In the genomic region with DNA sequence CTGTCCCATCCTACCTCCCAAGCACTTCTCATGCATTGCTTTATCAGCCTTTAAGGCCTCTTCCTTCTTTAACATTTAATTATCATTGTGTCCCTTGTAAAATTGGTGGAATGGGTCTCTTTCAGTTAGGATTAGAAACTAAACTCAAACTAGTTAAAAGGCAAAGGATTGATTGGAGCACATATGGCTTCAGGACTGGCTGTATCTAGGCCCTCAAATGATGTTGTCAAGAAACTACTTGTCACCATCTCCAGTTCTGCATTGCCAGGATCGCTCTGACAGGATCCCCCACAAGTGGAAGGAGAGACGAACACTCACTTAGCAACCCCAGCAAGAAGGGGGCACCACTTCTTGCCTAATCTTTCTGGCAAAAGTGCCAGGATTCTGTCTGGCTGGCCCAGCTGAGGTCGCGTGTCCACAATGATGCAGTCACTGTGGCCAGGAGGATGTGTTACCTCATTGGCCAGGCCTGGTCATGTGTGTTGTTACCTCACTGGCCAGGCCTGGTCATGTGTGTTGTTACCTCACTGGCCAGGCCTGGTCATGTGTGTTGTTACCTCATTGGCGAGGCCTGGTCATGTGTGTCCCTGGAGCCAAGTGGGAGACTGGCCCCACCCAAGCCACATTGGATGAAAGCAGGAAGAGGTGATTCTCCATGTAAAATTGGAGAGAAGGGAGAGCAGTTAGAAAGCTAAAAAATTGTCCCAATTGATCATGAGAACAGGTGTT, we compare ENCODE assay signal across 18 cellular contexts. TPM values are rescaled to one million over a fixed set of nuclear protein-coding genes. Genes with fewer than 3 reads are reported as not detected.
A peak's percentile ranks its signal among the peaks of the same experiment; 100 is the strongest.
DNase-seq lines count a peak whose midpoint lies in the region; ATAC-seq, FAIRE-seq and TF ChIP-seq lines count a peak whose summit lies in the region.
"Had no signal": no experiment of that assay in that cellular context is flagged by ENCODE, and none has a peak within 500 bp of the region (broad histone marks: within the 10 kb centered on the region; RNA-seq: fewer than 3 reads in every experiment).

No MANE protein-coding gene starts in this region.

- CTCF ChIA-PET in HepG2 (lab: Yijun Ruan, JAX; ENCODE audit: low intra/inter-chr PET ratio, low total read pairs), result no interaction called here
- CTCF ChIA-PET in GM12878 (lab: Yijun Ruan, JAX), result interaction anchor here (0.8 kb wide), 1 partner anchor 193 kb away, joined by 3 read pairs; no protein-coding TSS in a partner anchor

- H3K4me1 ChIP-seq in HepG2 (ENCODE audit: insufficient read depth, low read length), result peaks cover 42% of the 10 kb centered on the region
- peaks cover 0 to under 1% (median 0%) of the 10 kb centered on the region in 4 donors for H3K4me1 ChIP-seq in right lobe of liver
- no peaks in the 10 kb centered on the region for H3K4me1 ChIP-seq in GM12878 (ENCODE audit: control insufficient read depth, insufficient read depth, low read length)
- no peaks in the 10 kb centered on the region for H3K4me1 ChIP-seq in foreskin keratinocyte

- TF ChIP-seq EP300 in HepG2 (IDR thresholded peaks at IDR 0.05; ENCODE audit: low read depth in 2 of 2, low read length in 2 of 2), result no peak
- TF ChIP-seq EP300 in HepG2 (CRISPR knock-in tag; IDR thresholded peaks at IDR 0.05; ENCODE audit: borderline replicate concordance), result no peak
- TF ChIP-seq EP300 in GM12878 (IDR thresholded peaks at IDR 0.05; ENCODE audit: borderline replicate concordance in 1 of 2, control insufficient read depth in 1 of 2, low read depth in 2 of 2, low read length in 2 of 2), result no peak

- H3K4me2 ChIP-seq in HepG2 (ENCODE audit: low read depth, low read length) (no peak overlapping the region), GM12878 (ENCODE audit: control insufficient read depth, insufficient read depth) (no peak overlapping the region)
- H3K4me2 ChIP-seq: KMS-11 had no signal

- RAD21 ChIA-PET in GM12878 (lab: Charles Lee; ENCODE audit: unreplicated experiment), result no interaction called here

- DNase-seq in HepG2 (ENCODE audit: low spot score) (no peak), right lobe of liver (no peak), GM12878 (ENCODE audit: low read depth, low spot score) (no peak), foreskin keratinocyte (no peak), GOT3 (lab: John Stamatoyannopoulos, UW) (no peak), DMS53 (lab: John Stamatoyannopoulos, UW) (no peak)
- DNase-seq: AML-193; C1 segment of cervical spinal cord; CD4-positive, alpha-beta T cell; GF-D8; H7; IMR-90 had no signal

- H2AFZ ChIP-seq in HepG2 (ENCODE audit: low read length) (no peak overlapping the region), GM12878 (ENCODE audit: control insufficient read depth, low read depth, low read length) (no peak overlapping the region)

- BruUV-seq in HepG2 (replicated peaks; lab: Mats Ljungman, UMichigan), result no TSS peak
- BruUV-seq in GM12878 (replicated peaks; lab: Mats Ljungman, UMichigan), result no TSS peak

- TF ChIP-seq CTCF in HepG2 (CRISPR knock-in tag; IDR thresholded peaks at IDR 0.05) (no peak), right lobe of liver (IDR thresholded peaks at IDR 0.05) (no peak), GM12878 (IDR thresholded peaks at IDR 0.05 in 2 of 3, conservative IDR thresholded peaks at IDR 0.05 in 1 of 3; ENCODE audit: control insufficient read depth in 2 of 3, extremely low read depth in 1 of 3, insufficient read depth in 1 of 3, low read depth in 3 of 3, low read length in 3 of 3) (no peak), foreskin keratinocyte (conservative IDR thresholded peaks at IDR 0.05) (no peak)

- H3K27ac ChIP-seq in HepG2 (ENCODE audit: extremely low read length, insufficient read depth, low read length) (no peak overlapping the region), right lobe of liver (no peak overlapping the region), GM12878 (ENCODE audit: control insufficient read depth, insufficient read depth) (no peak overlapping the region), foreskin keratinocyte (no peak overlapping the region)
- H3K27ac ChIP-seq: 22Rv1, HL-60, KMS-11 had no signal

- FAIRE-seq in HepG2 (lab: Jason Lieb, UNC) (no peak), GM12878 (lab: Jason Lieb, UNC) (peak; percentile 47)
- FAIRE-seq: D721Med had no signal

- H3K79me2 ChIP-seq in HepG2 (ENCODE audit: insufficient read depth, low read length) (no peaks in the 10 kb centered on the region), GM12878 (ENCODE audit: control insufficient read depth, insufficient read depth, low read length) (no peaks in the 10 kb centered on the region)

- H4K20me1 ChIP-seq in HepG2 (ENCODE audit: insufficient read depth, low read length), result no peaks in the 10 kb centered on the region
- H4K20me1 ChIP-seq in GM12878 (ENCODE audit: control insufficient read depth, insufficient read depth), result no peaks in the 10 kb centered on the region

- WGBS in HepG2 (ENCODE audit: low lambda C conversion rate), result 79% methylated on average over 5 of the region's 5 CpGs
- 83% methylated on average over 2 of the region's 5 CpGs for WGBS in right lobe of liver (ENCODE audit: insufficient coverage, low coverage, low lambda C conversion rate, missing lambda C conversion rate)
- 77% methylated on average over 5 of the region's 5 CpGs for WGBS in GM12878 (ENCODE audit: insufficient coverage, insufficient replicate concordance, low lambda C conversion rate, missing lambda C conversion rate)

- no peaks in the 10 kb centered on the region for H3K36me3 ChIP-seq in HepG2 (replicated peaks in 1 of 2; ENCODE audit: control insufficient read depth in 1 of 2, insufficient read depth in 2 of 2, low read length in 2 of 2)
- H3K36me3 ChIP-seq in right lobe of liver, result no peaks in the 10 kb centered on the region
- H3K36me3 ChIP-seq in GM12878 (ENCODE audit: control insufficient read depth in 2 of 2, insufficient read depth in 2 of 2, low read length in 1 of 2), result no peaks in the 10 kb centered on the region

- H3K27me3 ChIP-seq in HepG2 (ENCODE audit: control insufficient read depth in 1 of 2, insufficient read depth in 2 of 2, low read length in 2 of 2) (peaks cover 11 to 62% of the 10 kb centered on the region in 2 experiments), right lobe of liver (no peaks in the 10 kb centered on the region), GM12878 (replicated peaks in 1 of 2; ENCODE audit: control insufficient read depth in 2 of 2, insufficient read depth in 2 of 2, low read length in 1 of 2) (no peaks in the 10 kb centered on the region; a peak in 1 of 4 replicates), foreskin keratinocyte (no peaks in the 10 kb centered on the region)

- H3K9ac ChIP-seq in HepG2 (ENCODE audit: insufficient read depth, low read depth, low read length) (no peak overlapping the region), GM12878 (ENCODE audit: control insufficient read depth, insufficient read depth, low read length) (no peak overlapping the region)
- H3K9ac ChIP-seq: KMS-11 had no signal

- SMC1A ChIA-PET in GM12878 (lab: Charles Lee; ENCODE audit: uncharacterized antibody, unreplicated experiment), result no interaction called here

- intact Hi-C loops in HepG2 (cut with micrococcal nuclease; ENCODE audit: unreplicated experiment) (no loop called here), right lobe of liver (cut with DNase I) (no loop called here), GM12878 (cut with micrococcal nuclease; ENCODE audit: unreplicated experiment) (no loop called here)

- TF ChIP-seq POLR2A in HepG2 (IDR thresholded peaks at IDR 0.05; ENCODE audit: insufficient read depth in 1 of 2, low read depth in 2 of 2, low read length in 2 of 2), result no peak
- no peak for TF ChIP-seq POLR2A in right lobe of liver (IDR thresholded peaks at IDR 0.05)
- no peak for TF ChIP-seq POLR2A in GM12878 (IDR thresholded peaks at IDR 0.05; ENCODE audit: low read depth, low read length)

- TF ChIP-seq RAD21 in HepG2 (CRISPR knock-in tag; IDR thresholded peaks at IDR 0.05) (no peak), GM12878 (IDR thresholded peaks at IDR 0.05; ENCODE audit: insufficient read depth, low read depth, low read length) (no peak)

- no peak for ATAC-seq in HepG2
- ATAC-seq in right lobe of liver, result no peak
- no peak for ATAC-seq in GM12878
- peak; percentile 46 for ATAC-seq in foreskin keratinocyte
- ATAC-seq in HG02884 (IDR thresholded peaks at IDR 0.05; ENCODE audit: unreplicated experiment), result no peak
- no peak for ATAC-seq in HG02678 (IDR thresholded peaks at IDR 0.05; ENCODE audit: unreplicated experiment)

- no peaks in the 10 kb centered on the region for H3K9me3 ChIP-seq in HepG2 (ENCODE audit: low read length)
- no peaks in the 10 kb centered on the region for H3K9me3 ChIP-seq in right lobe of liver
- H3K9me3 ChIP-seq in GM12878 (replicated peaks; ENCODE audit: control insufficient read depth, insufficient read depth, low read length), result no peaks in the 10 kb centered on the region

- in situ Hi-C loops in HepG2 (cut with HindIII; ENCODE audit: extremely low pct_ligation_motif_present, low pct_unique_long_range_greater_than_20kb), result no loop called here
- in situ Hi-C loops in GM12878 (cut with MboI), result no loop called here

- POLR2A ChIA-PET in HepG2 (lab: Yijun Ruan, JAX) (interaction anchor here (1.1 to 2.5 kb wide), 2 partner anchors 22 kb away, joined by 4 to 11 read pairs; partner anchors contain the start of gene RRBP1), GM12878 (lab: Charles Lee) (no interaction called here)

- H3K4me3 ChIP-seq in HepG2 (replicated peaks in 1 of 3; ENCODE audit: insufficient read depth in 1 of 3, low read depth in 2 of 3, low read length in 3 of 3), result no peak overlapping the region
- no peak overlapping the region for H3K4me3 ChIP-seq in right lobe of liver
- H3K4me3 ChIP-seq in GM12878, result no peak overlapping the region

RNA-seq across cellular contexts. Expression of gene BANF2, which starts 5.0 kb away (rescaled TPM):
- 0.35 TPM in 1 of 2 replicates, not detected in the other for total RNA-seq in HepG2 (2016; rRNA removed; fragmentation: Illumina TruSeq; extraction: Trizol)
- 0.53 TPM in 1 of 2 replicates, not detected in the other for total RNA-seq in HepG2 (2016; cell fraction: cytosol; rRNA removed; fragmentation: Illumina TruSeq; extraction: Trizol; ENCODE audit: low read depth)
- total RNA-seq in HepG2 (2016; cell fraction: insoluble cytoplasmic fraction; rRNA removed; fragmentation: Illumina TruSeq; extraction: Trizol), result not detected in 2 replicates
- total RNA-seq in HepG2 (2016; cell fraction: membrane; rRNA removed; fragmentation: Illumina TruSeq; extraction: Trizol), result not detected in 2 replicates
- total RNA-seq in HepG2 (2016; cell fraction: nucleus; rRNA removed; fragmentation: Illumina TruSeq; extraction: Trizol), result not detected in 2 replicates
- polyA plus RNA-seq in HepG2 (2011; rRNA removed), result not detected in 2 replicates
- not detected in 2 replicates for polyA plus RNA-seq in HepG2 (2011; cell fraction: cytosol; rRNA removed)
- polyA plus RNA-seq in HepG2 (2011; cell fraction: nucleus; rRNA removed), result not detected in 2 replicates
- polyA plus RNA-seq in HepG2 (2012), result not detected in 2 replicates
- not detected in 2 replicates for polyA plus RNA-seq in HepG2 (2016; cell fraction: cytosol; fragmentation: Illumina TruSeq; extraction: Trizol; ENCODE audit: low read depth)
- not detected in 2 replicates for polyA plus RNA-seq in HepG2 (2016; cell fraction: insoluble cytoplasmic fraction; fragmentation: Illumina TruSeq; extraction: Trizol; ENCODE audit: low read depth)
- polyA plus RNA-seq in HepG2 (2016; cell fraction: membrane; fragmentation: Illumina TruSeq; extraction: Trizol; ENCODE audit: low read depth), result not detected in 2 replicates
- not detected in 2 replicates for polyA plus RNA-seq in HepG2 (2016; cell fraction: nucleus; fragmentation: Illumina TruSeq; extraction: Trizol; ENCODE audit: insufficient read depth, low read depth)
- not detected in 2 replicates for polyA minus RNA-seq in HepG2 (2011; rRNA and poly(A)+ RNA removed; ENCODE audit: low replicate concordance)
- polyA minus RNA-seq in HepG2 (2011; cell fraction: cytosol; rRNA and poly(A)+ RNA removed), result not detected in 2 replicates
- not detected in 2 replicates for polyA minus RNA-seq in HepG2 (2011; cell fraction: nucleus; rRNA and poly(A)+ RNA removed)
- not detected for total RNA-seq in right lobe of liver
- not detected in 2 replicates for total RNA-seq in GM12878 (2013; cell fraction: nucleolus; rRNA removed)
- total RNA-seq in GM12878 (2014; rRNA removed), result not detected in 2 replicates
- not detected in 2 replicates for total RNA-seq in GM12878 (2014; rRNA removed; fragmentation: Illumina TruSeq; extraction: Trizol)
- total RNA-seq in GM12878 (2021), result not detected in 2 replicates
- not detected for polyA plus RNA-seq in GM12878 (2011; ENCODE audit: low read depth)
- polyA plus RNA-seq in GM12878 (2011; rRNA removed), result not detected in 2 replicates
- polyA plus RNA-seq in GM12878 (2011; cell fraction: cytosol; rRNA removed), result not detected in 2 replicates
- polyA plus RNA-seq in GM12878 (2011; cell fraction: nucleus; rRNA removed), result not detected in 2 replicates
- polyA plus RNA-seq in GM12878 (2012), result not detected in 2 replicates
- not detected in 2 replicates for polyA plus RNA-seq in GM12878 (2014; fragmentation: Illumina TruSeq; extraction: Trizol)
- polyA plus RNA-seq in GM12878 (2014; fragmentation: Nextera tagmentation; extraction: Ambion mirVana), result not detected
- not detected in 2 replicates for polyA plus RNA-seq in GM12878 (2014; rRNA removed)
- not detected for polyA plus RNA-seq in GM12878 (2016; fragmentation: Nextera tagmentation; extraction: Ambion mirVana)
- polyA minus RNA-seq in GM12878 (2011; rRNA and poly(A)+ RNA removed), result not detected in 2 replicates
- not detected in 2 replicates for polyA minus RNA-seq in GM12878 (2011; cell fraction: cytosol; rRNA and poly(A)+ RNA removed)
- polyA minus RNA-seq in GM12878 (2011; cell fraction: nucleus; rRNA and poly(A)+ RNA removed), result not detected in 2 replicates
- not detected in 2 replicates for total RNA-seq in foreskin keratinocyte
- polyA plus RNA-seq in foreskin keratinocyte, result not detected in 2 replicates
- total RNA-seq: CD4-positive, alpha-beta T cell; H7; IMR-90 had no signal
- polyA plus RNA-seq: IMR-90 had no signal

RNA-seq across cellular contexts. Expression of gene RRBP1, which starts 22.7 kb away (rescaled TPM):
- total RNA-seq in HepG2 (2016; rRNA removed; fragmentation: Illumina TruSeq; extraction: Trizol) (97.1 and 222 TPM in 2 replicates), right lobe of liver (100 to 1,000 TPM; 121 to 274 (median 193) TPM), GM12878 (2014; rRNA removed) (24.4 and 25.4 TPM in 2 replicates), GM12878 (2014; rRNA removed; fragmentation: Illumina TruSeq; extraction: Trizol) (22.8 and 26.4 TPM in 2 replicates), GM12878 (2021) (50.0 and 57.4 TPM in 2 replicates), foreskin keratinocyte (107 and 109 TPM in 2 replicates)
- 35.1 and 38.1 TPM in 2 replicates for total RNA-seq in HepG2 (2016; cell fraction: cytosol; rRNA removed; fragmentation: Illumina TruSeq; extraction: Trizol; ENCODE audit: low read depth)
- 75.4 and 223 TPM in 2 replicates for total RNA-seq in HepG2 (2016; cell fraction: insoluble cytoplasmic fraction; rRNA removed; fragmentation: Illumina TruSeq; extraction: Trizol)
- 33.7 and 37.4 TPM in 2 replicates for total RNA-seq in HepG2 (2016; cell fraction: membrane; rRNA removed; fragmentation: Illumina TruSeq; extraction: Trizol)
- total RNA-seq in HepG2 (2016; cell fraction: nucleus; rRNA removed; fragmentation: Illumina TruSeq; extraction: Trizol), result 254 and 316 TPM in 2 replicates
- polyA plus RNA-seq in HepG2 (2011; rRNA removed) (150 and 195 TPM in 2 replicates), GM12878 (2011; rRNA removed) (8.9 and 12.9 TPM in 2 replicates), GM12878 (2014; fragmentation: Illumina TruSeq; extraction: Trizol) (20.4 and 28.3 TPM in 2 replicates), GM12878 (2014; fragmentation: Nextera tagmentation; extraction: Ambion mirVana) (1 to 10 TPM; 1.2 to 2.4 TPM), GM12878 (2014; rRNA removed) (24.6 and 24.8 TPM in 2 replicates), GM12878 (2016; fragmentation: Nextera tagmentation; extraction: Ambion mirVana) (10 to 100 TPM; 20.0 to 24.5 TPM), foreskin keratinocyte (51.9 and 56.6 TPM in 2 replicates)
- polyA plus RNA-seq in HepG2 (2011; cell fraction: cytosol; rRNA removed), result 97.1 and 99.8 TPM in 2 replicates
- 402 and 429 TPM in 2 replicates for polyA plus RNA-seq in HepG2 (2011; cell fraction: nucleus; rRNA removed)
- polyA plus RNA-seq in HepG2 (2012), result 190 and 218 TPM in 2 replicates
- 14.1 and 14.3 TPM in 2 replicates for polyA plus RNA-seq in HepG2 (2016; cell fraction: cytosol; fragmentation: Illumina TruSeq; extraction: Trizol; ENCODE audit: low read depth)
- 67.5 and 88.2 TPM in 2 replicates for polyA plus RNA-seq in HepG2 (2016; cell fraction: insoluble cytoplasmic fraction; fragmentation: Illumina TruSeq; extraction: Trizol; ENCODE audit: low read depth)
- polyA plus RNA-seq in HepG2 (2016; cell fraction: membrane; fragmentation: Illumina TruSeq; extraction: Trizol; ENCODE audit: low read depth), result 15.3 and 18.4 TPM in 2 replicates
- polyA plus RNA-seq in HepG2 (2016; cell fraction: nucleus; fragmentation: Illumina TruSeq; extraction: Trizol; ENCODE audit: insufficient read depth, low read depth), result 548 and 573 TPM in 2 replicates
- 18.3 and 157 TPM in 2 replicates for polyA minus RNA-seq in HepG2 (2011; rRNA and poly(A)+ RNA removed; ENCODE audit: low replicate concordance)
- 155 and 192 TPM in 2 replicates for polyA minus RNA-seq in HepG2 (2011; cell fraction: cytosol; rRNA and poly(A)+ RNA removed)
- 198 and 205 TPM in 2 replicates for polyA minus RNA-seq in HepG2 (2011; cell fraction: nucleus; rRNA and poly(A)+ RNA removed)
- 51.6 and 53.5 TPM in 2 replicates for total RNA-seq in GM12878 (2013; cell fraction: nucleolus; rRNA removed)
- polyA plus RNA-seq in GM12878 (2011; ENCODE audit: low read depth), result 19.5 TPM
- polyA plus RNA-seq in GM12878 (2011; cell fraction: cytosol; rRNA removed), result 12.1 and 13.5 TPM in 2 replicates
- 23.3 and 33.9 TPM in 2 replicates for polyA plus RNA-seq in GM12878 (2011; cell fraction: nucleus; rRNA removed)
- polyA plus RNA-seq in GM12878 (2012), result 34.7 and 39.7 TPM in 2 replicates
- polyA minus RNA-seq in GM12878 (2011; rRNA and poly(A)+ RNA removed), result 8.6 and 18.9 TPM in 2 replicates
- 12.0 and 13.6 TPM in 2 replicates for polyA minus RNA-seq in GM12878 (2011; cell fraction: cytosol; rRNA and poly(A)+ RNA removed)
- 11.1 and 22.3 TPM in 2 replicates for polyA minus RNA-seq in GM12878 (2011; cell fraction: nucleus; rRNA and poly(A)+ RNA removed)
